In the genomic region with DNA sequence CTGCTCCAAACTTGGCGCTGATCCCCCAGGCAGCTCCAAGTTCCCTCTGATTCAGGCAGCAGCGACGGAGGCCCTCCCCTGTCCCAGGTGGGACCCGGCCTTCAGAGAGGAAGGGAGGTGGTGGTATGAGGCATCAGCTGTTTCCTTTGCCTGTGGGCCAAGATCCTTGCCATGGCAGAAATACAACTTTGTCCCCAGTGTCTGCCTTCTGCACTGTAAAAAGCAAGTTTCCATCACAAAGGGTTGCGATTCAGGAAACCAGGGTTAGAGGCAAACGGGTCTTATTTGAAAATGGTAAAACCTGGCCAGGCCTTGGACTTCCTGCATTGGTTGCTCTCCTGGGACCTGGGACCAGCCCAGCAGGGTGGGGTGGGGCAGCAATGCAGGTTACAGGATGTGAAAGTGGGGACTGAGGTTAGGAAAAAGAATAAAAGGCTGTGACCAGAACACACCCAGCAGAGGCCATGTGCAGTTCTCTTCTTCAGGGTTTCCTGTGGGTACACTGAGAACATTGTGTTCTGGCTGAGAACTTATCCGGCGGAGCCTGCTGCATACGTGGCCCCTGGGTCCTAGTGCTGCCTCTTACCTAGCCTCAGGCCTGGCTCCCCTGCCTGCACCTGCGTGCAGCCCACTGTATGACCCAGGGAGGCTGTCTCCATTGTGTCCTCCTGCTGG, we compare ENCODE assay signal across 9 cellular contexts. TPM values are rescaled to one million over a fixed set of nuclear protein-coding genes. Genes with fewer than 3 reads are reported as not detected.
DNase-seq lines count a peak whose midpoint lies in the region; ATAC-seq and TF ChIP-seq lines count a peak whose summit lies in the region.
"Had no signal": no experiment of that assay in that cellular context is flagged by ENCODE, and none has a peak within 500 bp of the region (broad histone marks: within the 10 kb centered on the region; RNA-seq: fewer than 3 reads in every experiment).

No MANE protein-coding gene starts in this region.

- peaks cover 82% of the 10 kb centered on the region for H3K4me1 Mint-ChIP-seq in CD8-positive, alpha-beta T cell (ENCODE audit: low read depth)
- H3K4me1 Mint-ChIP-seq in WTC11 = peaks cover 26% of the 10 kb centered on the region
- H3K4me1 Mint-ChIP-seq in central memory CD8-positive, alpha-beta T cell = peaks cover 74% of the 10 kb centered on the region
- H3K4me1 Mint-ChIP-seq in glutamatergic neuron (ENCODE audit: low read depth, unreplicated experiment) = peaks cover 15% of the 10 kb centered on the region

- CTCF ChIA-PET in CD8-positive, alpha-beta T cell (lab: Charles Lee) = interaction anchor here (0.9 to 8.1 kb wide), 10 partner anchors 11 to 130 kb away, joined by 3 to 56 read pairs (median 4); a partner anchor contains a TSS
- CTCF ChIA-PET in WTC11 (lab: Charles Lee) = interaction anchor here (0.6 to 1.8 kb wide), 5 partner anchors 11 to 161 kb away, joined by 3 to 22 read pairs (median 5); a partner anchor contains a TSS

- ATAC-seq in CD8-positive, alpha-beta T cell = peak; percentile 88
- ATAC-seq in GM19467 (IDR thresholded peaks at IDR 0.05; ENCODE audit: unreplicated experiment) (peak; percentile 76), HG03575 (IDR thresholded peaks at IDR 0.05; ENCODE audit: extremely low read depth, insufficient number of reproducible peaks, low FRiP score, unreplicated experiment) (peak; percentile 80), WTC11 (peak; percentile 88)
- ATAC-seq in central memory CD8-positive, alpha-beta T cell (replicated peaks; ENCODE audit: extremely low read depth, poor library complexity, severe bottlenecking) = peak; percentile 96

- H3K4me3 ChIP-seq in CD8-positive, alpha-beta T cell (ENCODE audit: low read depth, low read length) = peak overlapping the region; percentile 28
- no peak overlapping the region for H3K4me3 ChIP-seq in liver (ENCODE audit: low read depth in 1 of 3, low read length in 3 of 3)
- H3K4me3 ChIP-seq: SJSA1 had no signal

- TF ChIP-seq CTCF in CD8-positive, alpha-beta T cell (IDR thresholded peaks at IDR 0.05) = no peak
- TF ChIP-seq CTCF in WTC11 (IDR thresholded peaks at IDR 0.05) = no peak
- TF ChIP-seq CTCF in liver (IDR thresholded peaks at IDR 0.05; ENCODE audit: low read depth, low read length, missing input control) = no peak
- no peak for TF ChIP-seq CTCF in glutamatergic neuron (IDR thresholded peaks at IDR 0.05; ENCODE audit: partially characterized antibody, unreplicated experiment)

- H3K9me3 ChIP-seq in CD8-positive, alpha-beta T cell (ENCODE audit: low read length) = no peaks in the 10 kb centered on the region
- H3K9me3 ChIP-seq in liver (ENCODE audit: control insufficient read depth in 4 of 4, low read length in 3 of 4) = no peaks in the 10 kb centered on the region
- H3K9me3 ChIP-seq: SJSA1 had no signal

- WGBS in liver = 32% methylated on average over 10 of the region's 10 CpGs

- no peaks in the 10 kb centered on the region for H3K36me3 Mint-ChIP-seq in CD8-positive, alpha-beta T cell
- H3K36me3 Mint-ChIP-seq in WTC11 (no peaks in the 10 kb centered on the region), glutamatergic neuron (ENCODE audit: unreplicated experiment) (no peaks in the 10 kb centered on the region)
- peaks cover 7% of the 10 kb centered on the region for H3K36me3 Mint-ChIP-seq in central memory CD8-positive, alpha-beta T cell (ENCODE audit: insufficient read depth)

- H3K9ac ChIP-seq in liver (ENCODE audit: low read depth in 1 of 2, low read length in 2 of 2) = peak overlapping the region in 1 of 2 donors; percentile 4

- H3K4me1 ChIP-seq in CD8-positive, alpha-beta T cell (ENCODE audit: insufficient read depth, low read length) = peaks cover 90% of the 10 kb centered on the region
- peaks cover 7 to 33% (median 23%) of the 10 kb centered on the region in 4 donors for H3K4me1 ChIP-seq in liver (ENCODE audit: control insufficient read depth in 4 of 4, insufficient read depth in 4 of 4, low read length in 3 of 4)

- H3K4me3 Mint-ChIP-seq in CD8-positive, alpha-beta T cell = peak overlapping the region; percentile 81
- H3K4me3 Mint-ChIP-seq in WTC11 (peak overlapping the region; percentile 44), glutamatergic neuron (ENCODE audit: unreplicated experiment) (no peak overlapping the region)
- H3K4me3 Mint-ChIP-seq in central memory CD8-positive, alpha-beta T cell = peak overlapping the region; percentile 75

- H3K27me3 ChIP-seq in CD8-positive, alpha-beta T cell (ENCODE audit: insufficient read depth, low read length) = no peaks in the 10 kb centered on the region
- no peaks in the 10 kb centered on the region for H3K27me3 ChIP-seq in liver (ENCODE audit: control insufficient read depth in 4 of 4, insufficient read depth in 4 of 4, low read length in 3 of 4)
- H3K27me3 ChIP-seq: SJSA1 had no signal

- POLR2A ChIA-PET in CD8-positive, alpha-beta T cell (lab: Charles Lee) = interaction anchor here (0.5 to 3.7 kb wide), 19 partner anchors 8 to 170 kb away, joined by 3 to 19 read pairs (median 4); a partner anchor contains a TSS
- POLR2A ChIA-PET in WTC11 (lab: Charles Lee) = interaction anchor here (0.5 to 2.3 kb wide), 14 partner anchors 10 to 103 kb away, joined by 3 to 13 read pairs (median 4); a partner anchor contains a TSS

- H3K9me3 Mint-ChIP-seq in CD8-positive, alpha-beta T cell = no peaks in the 10 kb centered on the region
- H3K9me3 Mint-ChIP-seq in WTC11 (no peaks in the 10 kb centered on the region), glutamatergic neuron (ENCODE audit: unreplicated experiment) (peaks cover 2% of the 10 kb centered on the region)
- H3K9me3 Mint-ChIP-seq in central memory CD8-positive, alpha-beta T cell = no peaks in the 10 kb centered on the region

- peak overlapping the region; percentile 96 for H3K27ac Mint-ChIP-seq in CD8-positive, alpha-beta T cell
- peak overlapping the region; percentile 89 for H3K27ac Mint-ChIP-seq in WTC11
- H3K27ac Mint-ChIP-seq in central memory CD8-positive, alpha-beta T cell (ENCODE audit: low read depth) = peak overlapping the region; percentile 76
- no peak overlapping the region for H3K27ac Mint-ChIP-seq in glutamatergic neuron (ENCODE audit: unreplicated experiment)

- DNase-seq in CD8-positive, alpha-beta T cell = peak; percentile 40 to 82 (median 68)
- DNase-seq in WTC11 (ENCODE audit: low spot score) (peak; percentile 56), glutamatergic neuron (no peak)
- peak; percentile 54 to 68 for DNase-seq in central memory CD8-positive, alpha-beta T cell (ENCODE audit: low spot score in 2 of 2)
- DNase-seq in stimulated activated CD4-positive, alpha-beta T cell treated with anti-CD3 and anti-CD28 coated beads, Interleukin-4, amount 100 ng/mL, for 4 hours = peak; percentile 51 to 59

- TF ChIP-seq RAD21 in liver (IDR thresholded peaks at IDR 0.05) = peak; percentile 47 to 65

- intact Hi-C loops in CD8-positive, alpha-beta T cell (cut with DNase I, micrococcal nuclease) = loop anchor here (1.0 to 2.0 kb wide), 8 partner anchors 12 to 89 kb away; a partner anchor contains a TSS

- no peaks in the 10 kb centered on the region for H3K36me3 ChIP-seq in CD8-positive, alpha-beta T cell (ENCODE audit: insufficient read depth, low read length)
- no peaks in the 10 kb centered on the region for H3K36me3 ChIP-seq in liver (ENCODE audit: control insufficient read depth in 4 of 4, insufficient read depth in 3 of 4, low read depth in 1 of 4, low read length in 3 of 4)
- H3K36me3 ChIP-seq: SJSA1 had no signal

- no peaks in the 10 kb centered on the region for H3K27me3 Mint-ChIP-seq in CD8-positive, alpha-beta T cell (ENCODE audit: low read depth)
- no peaks in the 10 kb centered on the region for H3K27me3 Mint-ChIP-seq in WTC11 (ENCODE audit: low read depth)
- H3K27me3 Mint-ChIP-seq in central memory CD8-positive, alpha-beta T cell = no peaks in the 10 kb centered on the region
- peaks cover 2% of the 10 kb centered on the region for H3K27me3 Mint-ChIP-seq in glutamatergic neuron (ENCODE audit: unreplicated experiment)

- H3K27ac ChIP-seq in CD8-positive, alpha-beta T cell (ENCODE audit: low read depth, low read length) = peak overlapping the region; percentile 64
- peak overlapping the region; percentile 71 to 76 for H3K27ac ChIP-seq in liver (ENCODE audit: low read depth in 1 of 2, low read length in 2 of 2)
- H3K27ac ChIP-seq: SJSA1 had no signal

TF ChIP-seq in WTC11, 78 proteins besides CTCF, POLR2A, EP300 and RAD21 (continues in another document):
- TF ChIP-seq MYBL2 (CRISPR knock-in tag; IDR thresholded peaks at IDR 0.05) = no peak
- no peak for TF ChIP-seq ZNF263 (CRISPR knock-in tag; IDR thresholded peaks at IDR 0.05; ENCODE audit: low read depth)
- no peak for TF ChIP-seq PRRX2 (CRISPR knock-in tag; IDR thresholded peaks at IDR 0.05)

TF ChIP-seq in liver, 16 proteins besides CTCF, POLR2A, EP300 and RAD21 (continues in another document):
- peak in 1 of 2 donors; percentile 17 for TF ChIP-seq GABPA (IDR thresholded peaks at IDR 0.05 in 1 of 2, conservative IDR thresholded peaks at IDR 0.05 in 1 of 2)

RNA-seq across cellular contexts. Expression of a gene that starts 25.1 kb away (rescaled TPM):
- total RNA-seq in CD8-positive, alpha-beta T cell = 100 to 1,000 TPM; 351 to 360 TPM
- 118 to 158 TPM (median 153 TPM) in 3 replicates for total RNA-seq in WTC11 (2021)
- total RNA-seq in liver = 10 to 100 TPM; 18.4 to 39.9 TPM
- 10 to 100 TPM; 47.4 to 69.0 TPM for polyA plus RNA-seq in liver
- 153 TPM for total RNA-seq in glutamatergic neuron (ENCODE audit: unreplicated experiment)

RNA-seq across cellular contexts. Expression of a gene that starts 32.5 kb away (rescaled TPM):
- 10 to 100 TPM; 16.5 to 19.1 TPM for total RNA-seq in CD8-positive, alpha-beta T cell
- total RNA-seq in WTC11 (2021) = 30.4 to 38.7 TPM (median 32.5 TPM) in 3 replicates
- 10 to 100 TPM in 1 of 2 donors, 1 to 10 TPM in 1; 6.9 to 11.0 TPM for total RNA-seq in liver
- polyA plus RNA-seq in liver = 10 to 100 TPM in 1 of 2 donors, 1 to 10 TPM in 1; 9.5 to 13.9 TPM
- 33.3 TPM for total RNA-seq in glutamatergic neuron (ENCODE audit: unreplicated experiment)

RNA-seq across cellular contexts. Expression of a gene that starts 32.8 kb away (rescaled TPM):
- total RNA-seq in CD8-positive, alpha-beta T cell = 10 to 100 TPM; 46.6 to 48.0 TPM
- 52.3 to 72.4 TPM (median 72.3 TPM) in 3 replicates for total RNA-seq in WTC11 (2021)
- total RNA-seq in liver = 10 to 100 TPM; 36.8 to 49.8 TPM
- polyA plus RNA-seq in liver = 10 to 100 TPM; 61.3 to 96.3 TPM
- 37.0 TPM for total RNA-seq in glutamatergic neuron (ENCODE audit: unreplicated experiment)
